In the genomic region with DNA sequence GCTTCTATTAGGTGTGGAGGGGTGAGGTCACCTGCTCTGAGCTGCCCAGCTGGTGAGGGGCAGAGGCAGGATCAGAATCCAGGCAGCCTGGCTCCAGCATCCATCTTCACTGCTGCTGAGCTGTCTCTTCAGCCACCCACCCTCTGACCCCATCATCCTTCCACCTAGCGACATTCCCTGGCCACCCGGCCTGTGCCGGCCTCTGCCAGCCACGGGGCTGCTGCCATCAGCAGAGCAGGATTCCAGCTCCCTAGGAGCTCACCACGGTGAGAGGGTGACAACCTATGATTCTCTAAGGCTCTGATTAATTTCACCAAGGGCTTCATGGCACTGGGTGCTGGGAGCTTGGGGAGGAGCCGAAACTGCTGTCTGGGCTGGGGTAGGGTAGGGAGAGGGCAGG, we compare ENCODE assay signal across 1 cellular context.
TF ChIP-seq lines count a peak whose summit lies in the region.

No MANE protein-coding gene starts in this region.

TF ChIP-seq in H1, 55 proteins besides CTCF, POLR2A, EP300 and RAD21:
- no peak for TF ChIP-seq TBP (IDR thresholded peaks at IDR 0.05; ENCODE audit: low read depth, low read length)
- no peak for TF ChIP-seq ATF3 (IDR thresholded peaks at IDR 0.05; ENCODE audit: insufficient read depth, low read depth, low read length)
- TF ChIP-seq CREB1 (IDR thresholded peaks at IDR 0.05): no peak
- no peak for TF ChIP-seq ASH2L (IDR thresholded peaks at IDR 0.05; ENCODE audit: low read length)
- TF ChIP-seq BACH1 (IDR thresholded peaks at IDR 0.05; ENCODE audit: low read length): no peak
- TF ChIP-seq NRF1 (IDR thresholded peaks at IDR 0.05; ENCODE audit: low read depth, low read length): no peak
- no peak for TF ChIP-seq SP1 (IDR thresholded peaks at IDR 0.05; ENCODE audit: low read depth, low read length)
- TF ChIP-seq FOSL1 (IDR thresholded peaks at IDR 0.05; ENCODE audit: insufficient read depth, low read depth, low read length): no peak
- no peak for TF ChIP-seq HDAC2 (IDR thresholded peaks at IDR 0.05; ENCODE audit: borderline replicate concordance in 1 of 2, low read depth in 2 of 2, low read length in 2 of 2)
- TF ChIP-seq JUND (IDR thresholded peaks at IDR 0.05; ENCODE audit: low read length): no peak
- TF ChIP-seq, protein P1, sequence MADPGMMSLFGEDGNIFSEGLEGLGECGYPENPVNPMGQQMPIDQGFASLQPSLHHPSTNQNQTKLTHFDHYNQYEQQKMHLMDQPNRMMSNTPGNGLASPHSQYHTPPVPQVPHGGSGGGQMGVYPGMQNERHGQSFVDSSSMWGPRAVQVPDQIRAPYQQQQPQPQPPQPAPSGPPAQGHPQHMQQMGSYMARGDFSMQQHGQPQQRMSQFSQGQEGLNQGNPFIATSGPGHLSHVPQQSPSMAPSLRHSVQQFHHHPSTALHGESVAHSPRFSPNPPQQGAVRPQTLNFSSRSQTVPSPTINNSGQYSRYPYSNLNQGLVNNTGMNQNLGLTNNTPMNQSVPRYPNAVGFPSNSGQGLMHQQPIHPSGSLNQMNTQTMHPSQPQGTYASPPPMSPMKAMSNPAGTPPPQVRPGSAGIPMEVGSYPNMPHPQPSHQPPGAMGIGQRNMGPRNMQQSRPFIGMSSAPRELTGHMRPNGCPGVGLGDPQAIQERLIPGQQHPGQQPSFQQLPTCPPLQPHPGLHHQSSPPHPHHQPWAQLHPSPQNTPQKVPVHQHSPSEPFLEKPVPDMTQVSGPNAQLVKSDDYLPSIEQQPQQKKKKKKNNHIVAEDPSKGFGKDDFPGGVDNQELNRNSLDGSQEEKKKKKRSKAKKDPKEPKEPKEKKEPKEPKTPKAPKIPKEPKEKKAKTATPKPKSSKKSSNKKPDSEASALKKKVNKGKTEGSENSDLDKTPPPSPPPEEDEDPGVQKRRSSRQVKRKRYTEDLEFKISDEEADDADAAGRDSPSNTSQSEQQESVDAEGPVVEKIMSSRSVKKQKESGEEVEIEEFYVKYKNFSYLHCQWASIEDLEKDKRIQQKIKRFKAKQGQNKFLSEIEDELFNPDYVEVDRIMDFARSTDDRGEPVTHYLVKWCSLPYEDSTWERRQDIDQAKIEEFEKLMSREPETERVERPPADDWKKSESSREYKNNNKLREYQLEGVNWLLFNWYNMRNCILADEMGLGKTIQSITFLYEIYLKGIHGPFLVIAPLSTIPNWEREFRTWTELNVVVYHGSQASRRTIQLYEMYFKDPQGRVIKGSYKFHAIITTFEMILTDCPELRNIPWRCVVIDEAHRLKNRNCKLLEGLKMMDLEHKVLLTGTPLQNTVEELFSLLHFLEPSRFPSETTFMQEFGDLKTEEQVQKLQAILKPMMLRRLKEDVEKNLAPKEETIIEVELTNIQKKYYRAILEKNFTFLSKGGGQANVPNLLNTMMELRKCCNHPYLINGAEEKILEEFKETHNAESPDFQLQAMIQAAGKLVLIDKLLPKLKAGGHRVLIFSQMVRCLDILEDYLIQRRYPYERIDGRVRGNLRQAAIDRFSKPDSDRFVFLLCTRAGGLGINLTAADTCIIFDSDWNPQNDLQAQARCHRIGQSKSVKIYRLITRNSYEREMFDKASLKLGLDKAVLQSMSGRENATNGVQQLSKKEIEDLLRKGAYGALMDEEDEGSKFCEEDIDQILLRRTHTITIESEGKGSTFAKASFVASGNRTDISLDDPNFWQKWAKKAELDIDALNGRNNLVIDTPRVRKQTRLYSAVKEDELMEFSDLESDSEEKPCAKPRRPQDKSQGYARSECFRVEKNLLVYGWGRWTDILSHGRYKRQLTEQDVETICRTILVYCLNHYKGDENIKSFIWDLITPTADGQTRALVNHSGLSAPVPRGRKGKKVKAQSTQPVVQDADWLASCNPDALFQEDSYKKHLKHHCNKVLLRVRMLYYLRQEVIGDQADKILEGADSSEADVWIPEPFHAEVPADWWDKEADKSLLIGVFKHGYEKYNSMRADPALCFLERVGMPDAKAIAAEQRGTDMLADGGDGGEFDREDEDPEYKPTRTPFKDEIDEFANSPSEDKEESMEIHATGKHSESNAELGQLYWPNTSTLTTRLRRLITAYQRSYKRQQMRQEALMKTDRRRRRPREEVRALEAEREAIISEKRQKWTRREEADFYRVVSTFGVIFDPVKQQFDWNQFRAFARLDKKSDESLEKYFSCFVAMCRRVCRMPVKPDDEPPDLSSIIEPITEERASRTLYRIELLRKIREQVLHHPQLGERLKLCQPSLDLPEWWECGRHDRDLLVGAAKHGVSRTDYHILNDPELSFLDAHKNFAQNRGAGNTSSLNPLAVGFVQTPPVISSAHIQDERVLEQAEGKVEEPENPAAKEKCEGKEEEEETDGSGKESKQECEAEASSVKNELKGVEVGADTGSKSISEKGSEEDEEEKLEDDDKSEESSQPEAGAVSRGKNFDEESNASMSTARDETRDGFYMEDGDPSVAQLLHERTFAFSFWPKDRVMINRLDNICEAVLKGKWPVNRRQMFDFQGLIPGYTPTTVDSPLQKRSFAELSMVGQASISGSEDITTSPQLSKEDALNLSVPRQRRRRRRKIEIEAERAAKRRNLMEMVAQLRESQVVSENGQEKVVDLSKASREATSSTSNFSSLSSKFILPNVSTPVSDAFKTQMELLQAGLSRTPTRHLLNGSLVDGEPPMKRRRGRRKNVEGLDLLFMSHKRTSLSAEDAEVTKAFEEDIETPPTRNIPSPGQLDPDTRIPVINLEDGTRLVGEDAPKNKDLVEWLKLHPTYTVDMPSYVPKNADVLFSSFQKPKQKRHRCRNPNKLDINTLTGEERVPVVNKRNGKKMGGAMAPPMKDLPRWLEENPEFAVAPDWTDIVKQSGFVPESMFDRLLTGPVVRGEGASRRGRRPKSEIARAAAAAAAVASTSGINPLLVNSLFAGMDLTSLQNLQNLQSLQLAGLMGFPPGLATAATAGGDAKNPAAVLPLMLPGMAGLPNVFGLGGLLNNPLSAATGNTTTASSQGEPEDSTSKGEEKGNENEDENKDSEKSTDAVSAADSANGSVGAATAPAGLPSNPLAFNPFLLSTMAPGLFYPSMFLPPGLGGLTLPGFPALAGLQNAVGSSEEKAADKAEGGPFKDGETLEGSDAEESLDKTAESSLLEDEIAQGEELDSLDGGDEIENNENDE (IDR thresholded peaks at IDR 0.05; ENCODE audit: insufficient replicate concordance, low read length): no peak
- TF ChIP-seq PHF8 (conservative IDR thresholded peaks at IDR 0.05; ENCODE audit: low read depth, low read length): no peak
- TF ChIP-seq EGR1 (IDR thresholded peaks at IDR 0.05; ENCODE audit: borderline replicate concordance, low read depth, low read length): no peak
- TF ChIP-seq CEBPB (IDR thresholded peaks at IDR 0.05; ENCODE audit: low read depth, low read length): no peak
- TF ChIP-seq, protein P2, sequence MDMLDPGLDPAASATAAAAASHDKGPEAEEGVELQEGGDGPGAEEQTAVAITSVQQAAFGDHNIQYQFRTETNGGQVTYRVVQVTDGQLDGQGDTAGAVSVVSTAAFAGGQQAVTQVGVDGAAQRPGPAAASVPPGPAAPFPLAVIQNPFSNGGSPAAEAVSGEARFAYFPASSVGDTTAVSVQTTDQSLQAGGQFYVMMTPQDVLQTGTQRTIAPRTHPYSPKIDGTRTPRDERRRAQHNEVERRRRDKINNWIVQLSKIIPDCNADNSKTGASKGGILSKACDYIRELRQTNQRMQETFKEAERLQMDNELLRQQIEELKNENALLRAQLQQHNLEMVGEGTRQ (IDR thresholded peaks at IDR 0.05; ENCODE audit: low read length): no peak
- TF ChIP-seq ZNF274 (IDR thresholded peaks at IDR 0.05; ENCODE audit: borderline replicate concordance, extremely low read depth, low read length): no peak
- TF ChIP-seq KDM4A (IDR thresholded peaks at IDR 0.05; ENCODE audit: low read depth, low read length, severe bottlenecking): no peak
- no peak for TF ChIP-seq BRCA1 (IDR thresholded peaks at IDR 0.05; ENCODE audit: low read depth, low read length)
